ENCODE assay signal across 1 cellular context in the genomic region with DNA sequence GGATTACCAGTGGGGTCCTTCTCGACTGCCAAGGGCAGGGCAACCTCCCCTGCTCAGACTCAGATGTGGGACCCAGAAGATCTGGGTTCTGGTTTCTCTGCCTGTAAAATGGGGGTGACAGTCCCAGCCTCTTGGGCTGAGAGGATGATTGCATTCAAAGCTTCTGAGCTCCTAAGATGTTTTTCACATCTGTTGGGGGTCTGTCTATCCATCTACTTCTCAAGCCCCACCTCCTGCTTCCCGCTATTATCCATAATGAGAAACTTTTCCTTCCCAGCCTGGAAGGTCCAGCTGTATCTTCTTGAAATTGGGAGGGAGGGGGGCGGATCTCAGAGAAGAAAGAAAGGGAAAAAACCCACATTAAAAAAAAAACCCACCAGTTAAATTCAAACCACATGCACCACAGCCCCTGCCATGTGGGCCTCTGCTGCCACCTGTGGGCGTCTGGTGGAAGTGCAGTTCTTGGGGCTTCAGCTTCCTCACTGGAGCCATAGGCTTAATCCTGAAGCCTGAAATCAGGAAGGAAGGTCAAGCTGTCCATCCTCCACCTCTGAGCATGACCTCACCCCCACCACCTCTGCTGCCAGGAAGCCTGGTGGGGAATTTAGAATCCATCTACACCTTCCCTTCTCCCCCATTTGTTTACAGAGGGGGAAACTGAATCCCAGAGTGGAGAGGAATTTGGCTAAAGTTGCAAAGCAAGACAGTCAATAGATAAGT.
TF ChIP-seq lines count a peak whose summit lies in the region.

No MANE protein-coding gene starts in this region.

TF ChIP-seq in GM12878, 131 proteins besides CTCF, POLR2A, EP300 and RAD21 (continued from another document and continues in another):
- TF ChIP-seq, protein P1, sequence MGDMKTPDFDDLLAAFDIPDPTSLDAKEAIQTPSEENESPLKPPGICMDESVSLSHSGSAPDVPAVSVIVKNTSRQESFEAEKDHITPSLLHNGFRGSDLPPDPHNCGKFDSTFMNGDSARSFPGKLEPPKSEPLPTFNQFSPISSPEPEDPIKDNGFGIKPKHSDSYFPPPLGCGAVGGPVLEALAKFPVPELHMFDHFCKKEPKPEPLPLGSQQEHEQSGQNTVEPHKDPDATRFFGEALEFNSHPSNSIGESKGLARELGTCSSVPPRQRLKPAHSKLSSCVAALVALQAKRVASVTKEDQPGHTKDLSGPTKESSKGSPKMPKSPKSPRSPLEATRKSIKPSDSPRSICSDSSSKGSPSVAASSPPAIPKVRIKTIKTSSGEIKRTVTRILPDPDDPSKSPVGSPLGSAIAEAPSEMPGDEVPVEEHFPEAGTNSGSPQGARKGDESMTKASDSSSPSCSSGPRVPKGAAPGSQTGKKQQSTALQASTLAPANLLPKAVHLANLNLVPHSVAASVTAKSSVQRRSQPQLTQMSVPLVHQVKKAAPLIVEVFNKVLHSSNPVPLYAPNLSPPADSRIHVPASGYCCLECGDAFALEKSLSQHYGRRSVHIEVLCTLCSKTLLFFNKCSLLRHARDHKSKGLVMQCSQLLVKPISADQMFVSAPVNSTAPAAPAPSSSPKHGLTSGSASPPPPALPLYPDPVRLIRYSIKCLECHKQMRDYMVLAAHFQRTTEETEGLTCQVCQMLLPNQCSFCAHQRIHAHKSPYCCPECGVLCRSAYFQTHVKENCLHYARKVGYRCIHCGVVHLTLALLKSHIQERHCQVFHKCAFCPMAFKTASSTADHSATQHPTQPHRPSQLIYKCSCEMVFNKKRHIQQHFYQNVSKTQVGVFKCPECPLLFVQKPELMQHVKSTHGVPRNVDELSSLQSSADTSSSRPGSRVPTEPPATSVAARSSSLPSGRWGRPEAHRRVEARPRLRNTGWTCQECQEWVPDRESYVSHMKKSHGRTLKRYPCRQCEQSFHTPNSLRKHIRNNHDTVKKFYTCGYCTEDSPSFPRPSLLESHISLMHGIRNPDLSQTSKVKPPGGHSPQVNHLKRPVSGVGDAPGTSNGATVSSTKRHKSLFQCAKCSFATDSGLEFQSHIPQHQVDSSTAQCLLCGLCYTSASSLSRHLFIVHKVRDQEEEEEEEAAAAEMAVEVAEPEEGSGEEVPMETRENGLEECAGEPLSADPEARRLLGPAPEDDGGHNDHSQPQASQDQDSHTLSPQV (IDR thresholded peaks at IDR 0.05) = no peak
- no peak for TF ChIP-seq CREM (IDR thresholded peaks at IDR 0.05; ENCODE audit: low read depth)
- TF ChIP-seq TAF1 (IDR thresholded peaks at IDR 0.05; ENCODE audit: borderline replicate concordance, low read depth, low read length) = no peak
- no peak for TF ChIP-seq GATAD2B (conservative IDR thresholded peaks at IDR 0.05; ENCODE audit: low read depth)
- TF ChIP-seq, protein P2, sequence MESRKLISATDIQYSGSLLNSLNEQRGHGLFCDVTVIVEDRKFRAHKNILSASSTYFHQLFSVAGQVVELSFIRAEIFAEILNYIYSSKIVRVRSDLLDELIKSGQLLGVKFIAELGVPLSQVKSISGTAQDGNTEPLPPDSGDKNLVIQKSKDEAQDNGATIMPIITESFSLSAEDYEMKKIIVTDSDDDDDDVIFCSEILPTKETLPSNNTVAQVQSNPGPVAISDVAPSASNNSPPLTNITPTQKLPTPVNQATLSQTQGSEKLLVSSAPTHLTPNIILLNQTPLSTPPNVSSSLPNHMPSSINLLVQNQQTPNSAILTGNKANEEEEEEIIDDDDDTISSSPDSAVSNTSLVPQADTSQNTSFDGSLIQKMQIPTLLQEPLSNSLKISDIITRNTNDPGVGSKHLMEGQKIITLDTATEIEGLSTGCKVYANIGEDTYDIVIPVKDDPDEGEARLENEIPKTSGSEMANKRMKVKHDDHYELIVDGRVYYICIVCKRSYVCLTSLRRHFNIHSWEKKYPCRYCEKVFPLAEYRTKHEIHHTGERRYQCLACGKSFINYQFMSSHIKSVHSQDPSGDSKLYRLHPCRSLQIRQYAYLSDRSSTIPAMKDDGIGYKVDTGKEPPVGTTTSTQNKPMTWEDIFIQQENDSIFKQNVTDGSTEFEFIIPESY (IDR thresholded peaks at IDR 0.05) = no peak
- peak; percentile 87 for TF ChIP-seq CBFB (IDR thresholded peaks at IDR 0.05; ENCODE audit: low read depth)
- no peak for TF ChIP-seq CHD4 (IDR thresholded peaks at IDR 0.05)
- TF ChIP-seq EGR1 (IDR thresholded peaks at IDR 0.05; ENCODE audit: borderline replicate concordance in 1 of 2, low read depth in 2 of 2, low read length in 2 of 2) = no peak
- no peak for TF ChIP-seq ETV6 (conservative IDR thresholded peaks at IDR 0.05 in 1 of 2, IDR thresholded peaks at IDR 0.05 in 1 of 2; ENCODE audit: borderline replicate concordance in 1 of 2, low read depth in 1 of 2)
- TF ChIP-seq MYB (IDR thresholded peaks at IDR 0.05; ENCODE audit: borderline replicate concordance, low read depth, low read length) = no peak
- TF ChIP-seq, protein P3, sequence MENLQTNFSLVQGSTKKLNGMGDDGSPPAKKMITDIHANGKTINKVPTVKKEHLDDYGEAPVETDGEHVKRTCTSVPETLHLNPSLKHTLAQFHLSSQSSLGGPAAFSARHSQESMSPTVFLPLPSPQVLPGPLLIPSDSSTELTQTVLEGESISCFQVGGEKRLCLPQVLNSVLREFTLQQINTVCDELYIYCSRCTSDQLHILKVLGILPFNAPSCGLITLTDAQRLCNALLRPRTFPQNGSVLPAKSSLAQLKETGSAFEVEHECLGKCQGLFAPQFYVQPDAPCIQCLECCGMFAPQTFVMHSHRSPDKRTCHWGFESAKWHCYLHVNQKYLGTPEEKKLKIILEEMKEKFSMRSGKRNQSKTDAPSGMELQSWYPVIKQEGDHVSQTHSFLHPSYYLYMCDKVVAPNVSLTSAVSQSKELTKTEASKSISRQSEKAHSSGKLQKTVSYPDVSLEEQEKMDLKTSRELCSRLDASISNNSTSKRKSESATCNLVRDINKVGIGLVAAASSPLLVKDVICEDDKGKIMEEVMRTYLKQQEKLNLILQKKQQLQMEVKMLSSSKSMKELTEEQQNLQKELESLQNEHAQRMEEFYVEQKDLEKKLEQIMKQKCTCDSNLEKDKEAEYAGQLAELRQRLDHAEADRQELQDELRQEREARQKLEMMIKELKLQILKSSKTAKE (IDR thresholded peaks at IDR 0.05; ENCODE audit: low read depth, poor library complexity, severe bottlenecking) = no peak
- TF ChIP-seq, protein P4, sequence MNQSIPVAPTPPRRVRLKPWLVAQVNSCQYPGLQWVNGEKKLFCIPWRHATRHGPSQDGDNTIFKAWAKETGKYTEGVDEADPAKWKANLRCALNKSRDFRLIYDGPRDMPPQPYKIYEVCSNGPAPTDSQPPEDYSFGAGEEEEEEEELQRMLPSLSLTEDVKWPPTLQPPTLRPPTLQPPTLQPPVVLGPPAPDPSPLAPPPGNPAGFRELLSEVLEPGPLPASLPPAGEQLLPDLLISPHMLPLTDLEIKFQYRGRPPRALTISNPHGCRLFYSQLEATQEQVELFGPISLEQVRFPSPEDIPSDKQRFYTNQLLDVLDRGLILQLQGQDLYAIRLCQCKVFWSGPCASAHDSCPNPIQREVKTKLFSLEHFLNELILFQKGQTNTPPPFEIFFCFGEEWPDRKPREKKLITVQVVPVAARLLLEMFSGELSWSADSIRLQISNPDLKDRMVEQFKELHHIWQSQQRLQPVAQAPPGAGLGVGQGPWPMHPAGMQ (IDR thresholded peaks at IDR 0.05; ENCODE audit: borderline replicate concordance) = no peak
- no peak for TF ChIP-seq HCFC1 (IDR thresholded peaks at IDR 0.05; ENCODE audit: low read length)
- TF ChIP-seq POLR2AphosphoS5 (IDR thresholded peaks at IDR 0.05; ENCODE audit: low read length) = no peak
- no peak for TF ChIP-seq SMAD5 (IDR thresholded peaks at IDR 0.05; ENCODE audit: low read depth)
- no peak for TF ChIP-seq ZZZ3 (IDR thresholded peaks at IDR 0.05; ENCODE audit: control insufficient read depth, insufficient read length, low read depth)
- TF ChIP-seq, protein P5, sequence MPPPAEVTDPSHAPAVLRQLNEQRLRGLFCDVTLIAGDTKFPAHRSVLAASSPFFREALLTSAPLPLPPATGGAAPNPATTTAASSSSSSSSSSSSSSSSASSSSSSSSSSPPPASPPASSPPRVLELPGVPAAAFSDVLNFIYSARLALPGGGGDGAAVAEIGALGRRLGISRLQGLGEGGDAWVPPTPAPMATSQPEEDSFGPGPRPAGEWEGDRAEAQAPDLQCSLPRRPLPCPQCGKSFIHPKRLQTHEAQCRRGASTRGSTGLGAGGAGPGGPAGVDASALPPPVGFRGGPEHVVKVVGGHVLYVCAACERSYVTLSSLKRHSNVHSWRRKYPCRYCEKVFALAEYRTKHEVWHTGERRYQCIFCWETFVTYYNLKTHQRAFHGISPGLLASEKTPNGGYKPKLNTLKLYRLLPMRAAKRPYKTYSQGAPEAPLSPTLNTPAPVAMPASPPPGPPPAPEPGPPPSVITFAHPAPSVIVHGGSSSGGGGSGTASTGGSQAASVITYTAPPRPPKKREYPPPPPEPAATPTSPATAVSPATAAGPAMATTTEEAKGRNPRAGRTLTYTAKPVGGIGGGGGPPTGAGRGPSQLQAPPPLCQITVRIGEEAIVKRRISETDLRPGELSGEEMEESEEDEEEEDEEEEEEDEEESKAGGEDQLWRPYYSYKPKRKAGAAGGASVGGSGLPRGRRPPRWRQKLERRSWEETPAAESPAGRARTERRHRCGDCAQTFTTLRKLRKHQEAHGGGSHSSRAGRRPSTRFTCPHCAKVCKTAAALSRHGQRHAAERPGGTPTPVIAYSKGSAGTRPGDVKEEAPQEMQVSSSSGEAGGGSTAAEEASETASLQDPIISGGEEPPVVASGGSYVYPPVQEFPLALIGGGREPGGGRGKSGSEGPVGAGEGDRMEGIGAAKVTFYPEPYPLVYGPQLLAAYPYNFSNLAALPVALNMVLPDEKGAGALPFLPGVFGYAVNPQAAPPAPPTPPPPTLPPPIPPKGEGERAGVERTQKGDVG (CRISPR knock-in tag; IDR thresholded peaks at IDR 0.05) = no peak
- TF ChIP-seq NRF1 (conservative IDR thresholded peaks at IDR 0.05; ENCODE audit: low read depth, low read length) = no peak
- TF ChIP-seq JUND (IDR thresholded peaks at IDR 0.05; ENCODE audit: low read depth, low read length) = no peak
- TF ChIP-seq EED (IDR thresholded peaks at IDR 0.05; ENCODE audit: low read depth) = no peak
- no peak for TF ChIP-seq RB1 (IDR thresholded peaks at IDR 0.05; ENCODE audit: borderline replicate concordance)
- TF ChIP-seq SRF (IDR thresholded peaks at IDR 0.05; ENCODE audit: low read depth in 2 of 2, low read length in 2 of 2) = 0 out of 4 replicates have a peak, but pooled peaks of 1 of the 2 experiments have one; percentile 32
- no peak for TF ChIP-seq WRNIP1 (IDR thresholded peaks at IDR 0.05; ENCODE audit: borderline replicate concordance, low read depth, low read length)
- peak; percentile 1 for TF ChIP-seq MEF2B (IDR thresholded peaks at IDR 0.05; ENCODE audit: partially characterized antibody, poor library complexity, severe bottlenecking)
- 0 out of 2 replicates have a peak, but pooled peaks have one; percentile 45 for TF ChIP-seq ZNF207 (IDR thresholded peaks at IDR 0.05; ENCODE audit: borderline replicate concordance)
- no peak for TF ChIP-seq RAD51 (IDR thresholded peaks at IDR 0.05)
- TF ChIP-seq, protein P6, sequence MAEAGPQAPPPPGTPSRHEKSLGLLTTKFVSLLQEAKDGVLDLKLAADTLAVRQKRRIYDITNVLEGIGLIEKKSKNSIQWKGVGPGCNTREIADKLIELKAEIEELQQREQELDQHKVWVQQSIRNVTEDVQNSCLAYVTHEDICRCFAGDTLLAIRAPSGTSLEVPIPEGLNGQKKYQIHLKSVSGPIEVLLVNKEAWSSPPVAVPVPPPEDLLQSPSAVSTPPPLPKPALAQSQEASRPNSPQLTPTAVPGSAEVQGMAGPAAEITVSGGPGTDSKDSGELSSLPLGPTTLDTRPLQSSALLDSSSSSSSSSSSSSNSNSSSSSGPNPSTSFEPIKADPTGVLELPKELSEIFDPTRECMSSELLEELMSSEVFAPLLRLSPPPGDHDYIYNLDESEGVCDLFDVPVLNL (IDR thresholded peaks at IDR 0.05; ENCODE audit: low read depth, low read length) = no peak
- TF ChIP-seq HDAC6 (IDR thresholded peaks at IDR 0.05; ENCODE audit: unreplicated experiment) = no peak
- no peak for TF ChIP-seq TCF7 (IDR thresholded peaks at IDR 0.05; ENCODE audit: borderline replicate concordance)
- TF ChIP-seq ZNF24 (IDR thresholded peaks at IDR 0.05) = no peak
- TF ChIP-seq STAT3 (IDR thresholded peaks at IDR 0.05; ENCODE audit: low read depth, low read length) = no peak
- TF ChIP-seq TCF12 (IDR thresholded peaks at IDR 0.05; ENCODE audit: low read depth, low read length) = no peak
- TF ChIP-seq, protein P7, sequence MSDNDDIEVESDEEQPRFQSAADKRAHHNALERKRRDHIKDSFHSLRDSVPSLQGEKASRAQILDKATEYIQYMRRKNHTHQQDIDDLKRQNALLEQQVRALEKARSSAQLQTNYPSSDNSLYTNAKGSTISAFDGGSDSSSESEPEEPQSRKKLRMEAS (IDR thresholded peaks at IDR 0.05; ENCODE audit: low read depth, low read length) = peak; percentile 68
- 0 out of 2 replicates have a peak, but pooled peaks have one; percentile 39 for TF ChIP-seq IKZF1 (conservative IDR thresholded peaks at IDR 0.05)
- TF ChIP-seq POLR2AphosphoS2 (IDR thresholded peaks at IDR 0.05; ENCODE audit: low read depth, low read length) = no peak
- no peak for TF ChIP-seq BMI1 (IDR thresholded peaks at IDR 0.05; ENCODE audit: borderline replicate concordance)
- TF ChIP-seq SMAD1 (IDR thresholded peaks at IDR 0.05; ENCODE audit: low read depth, partially characterized antibody) = no peak
- TF ChIP-seq EZH2 (IDR thresholded peaks at IDR 0.05; ENCODE audit: borderline replicate concordance, control insufficient read depth, low read depth, low read length) = no peak
- TF ChIP-seq, protein P8, sequence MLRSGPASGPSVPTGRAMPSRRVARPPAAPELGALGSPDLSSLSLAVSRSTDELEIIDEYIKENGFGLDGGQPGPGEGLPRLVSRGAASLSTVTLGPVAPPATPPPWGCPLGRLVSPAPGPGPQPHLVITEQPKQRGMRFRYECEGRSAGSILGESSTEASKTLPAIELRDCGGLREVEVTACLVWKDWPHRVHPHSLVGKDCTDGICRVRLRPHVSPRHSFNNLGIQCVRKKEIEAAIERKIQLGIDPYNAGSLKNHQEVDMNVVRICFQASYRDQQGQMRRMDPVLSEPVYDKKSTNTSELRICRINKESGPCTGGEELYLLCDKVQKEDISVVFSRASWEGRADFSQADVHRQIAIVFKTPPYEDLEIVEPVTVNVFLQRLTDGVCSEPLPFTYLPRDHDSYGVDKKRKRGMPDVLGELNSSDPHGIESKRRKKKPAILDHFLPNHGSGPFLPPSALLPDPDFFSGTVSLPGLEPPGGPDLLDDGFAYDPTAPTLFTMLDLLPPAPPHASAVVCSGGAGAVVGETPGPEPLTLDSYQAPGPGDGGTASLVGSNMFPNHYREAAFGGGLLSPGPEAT (IDR thresholded peaks at IDR 0.05; ENCODE audit: low read depth) = peak; percentile 45; the same call in 1 of the 2 replicates
